In the genomic region with DNA sequence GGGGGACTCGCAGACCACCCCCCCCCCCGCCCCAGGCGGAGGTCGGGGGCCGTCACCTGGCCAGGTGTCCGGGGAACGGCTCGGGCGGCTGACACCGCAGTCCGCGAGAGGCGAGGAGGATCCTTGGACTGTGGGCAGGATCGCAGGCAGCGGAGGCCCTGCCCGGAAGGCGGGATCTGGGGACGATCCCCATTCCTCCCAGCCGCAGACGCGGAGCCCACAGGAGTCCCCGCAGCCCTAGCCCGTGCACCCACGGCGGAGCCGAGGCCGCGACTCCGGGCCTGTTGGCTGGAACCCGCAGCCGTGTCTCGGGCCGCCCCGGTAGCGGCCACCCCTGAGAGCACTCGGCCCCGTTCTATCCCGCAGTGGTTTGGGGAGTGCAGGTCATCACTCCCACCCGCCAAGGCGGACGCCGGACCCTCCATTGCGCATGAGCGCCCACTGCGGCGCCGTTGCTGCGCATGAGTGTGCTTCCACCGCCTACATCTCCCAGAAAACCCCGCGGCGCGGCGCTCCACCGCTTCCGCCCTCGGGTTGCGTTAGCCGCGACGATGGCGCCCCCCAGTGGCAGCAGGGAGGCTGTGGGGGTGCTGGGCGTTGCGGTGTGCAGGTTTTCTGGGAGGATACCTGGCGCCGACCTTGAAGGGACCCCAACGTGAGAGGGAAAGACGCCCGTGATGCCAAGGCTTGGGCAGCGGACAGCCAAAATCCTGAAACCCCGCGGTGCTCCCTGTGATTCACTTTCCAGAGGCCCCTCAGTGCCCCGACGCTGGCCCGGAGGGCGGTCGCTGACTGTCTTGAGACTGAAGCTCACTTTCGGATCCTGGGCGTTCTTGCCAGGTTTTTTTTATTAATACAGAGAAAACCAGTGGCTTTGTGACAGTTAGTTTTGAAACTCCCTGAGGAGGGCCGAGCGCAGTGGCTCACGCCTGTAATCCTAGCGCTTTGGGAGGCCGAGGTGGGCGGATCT, we compare ENCODE assay signal across 1 cellular context.
A peak's percentile ranks its signal among the peaks of the same experiment; 100 is the strongest.
TF ChIP-seq lines count a peak whose summit lies in the region.

No MANE protein-coding gene starts in this region.

TF ChIP-seq in K562, 482 proteins besides CTCF, POLR2A, EP300 and RAD21 (continued from another document):
- TF ChIP-seq KDM4B (IDR thresholded peaks at IDR 0.05; ENCODE audit: borderline replicate concordance in 2 of 2, low read depth in 1 of 2) (no peak), CBX5 (IDR thresholded peaks at IDR 0.05; ENCODE audit: borderline replicate concordance, low read depth) (0 out of 2 replicates have a peak, but pooled peaks have one; percentile 9), MTF1 (CRISPR knock-in tag; IDR thresholded peaks at IDR 0.05; ENCODE audit: borderline replicate concordance) (no peak), POLR2G (IDR thresholded peaks at IDR 0.05; ENCODE audit: low read depth, low read length) (peak; percentile 76), MCM7 (IDR thresholded peaks at IDR 0.05) (no peak), HMG20A (CRISPR knock-in tag; conservative IDR thresholded peaks at IDR 0.05) (no peak), GTF2A2 (tag; IDR thresholded peaks at IDR 0.05) (no peak), NFIC (IDR thresholded peaks at IDR 0.05) (no peak; the same call in 1 of the 2 replicates), MAFK (IDR thresholded peaks at IDR 0.05; ENCODE audit: low read length) (no peak), SMAD4 (CRISPR knock-in tag; conservative IDR thresholded peaks at IDR 0.05) (no peak)
- TF ChIP-seq, protein P1, sequence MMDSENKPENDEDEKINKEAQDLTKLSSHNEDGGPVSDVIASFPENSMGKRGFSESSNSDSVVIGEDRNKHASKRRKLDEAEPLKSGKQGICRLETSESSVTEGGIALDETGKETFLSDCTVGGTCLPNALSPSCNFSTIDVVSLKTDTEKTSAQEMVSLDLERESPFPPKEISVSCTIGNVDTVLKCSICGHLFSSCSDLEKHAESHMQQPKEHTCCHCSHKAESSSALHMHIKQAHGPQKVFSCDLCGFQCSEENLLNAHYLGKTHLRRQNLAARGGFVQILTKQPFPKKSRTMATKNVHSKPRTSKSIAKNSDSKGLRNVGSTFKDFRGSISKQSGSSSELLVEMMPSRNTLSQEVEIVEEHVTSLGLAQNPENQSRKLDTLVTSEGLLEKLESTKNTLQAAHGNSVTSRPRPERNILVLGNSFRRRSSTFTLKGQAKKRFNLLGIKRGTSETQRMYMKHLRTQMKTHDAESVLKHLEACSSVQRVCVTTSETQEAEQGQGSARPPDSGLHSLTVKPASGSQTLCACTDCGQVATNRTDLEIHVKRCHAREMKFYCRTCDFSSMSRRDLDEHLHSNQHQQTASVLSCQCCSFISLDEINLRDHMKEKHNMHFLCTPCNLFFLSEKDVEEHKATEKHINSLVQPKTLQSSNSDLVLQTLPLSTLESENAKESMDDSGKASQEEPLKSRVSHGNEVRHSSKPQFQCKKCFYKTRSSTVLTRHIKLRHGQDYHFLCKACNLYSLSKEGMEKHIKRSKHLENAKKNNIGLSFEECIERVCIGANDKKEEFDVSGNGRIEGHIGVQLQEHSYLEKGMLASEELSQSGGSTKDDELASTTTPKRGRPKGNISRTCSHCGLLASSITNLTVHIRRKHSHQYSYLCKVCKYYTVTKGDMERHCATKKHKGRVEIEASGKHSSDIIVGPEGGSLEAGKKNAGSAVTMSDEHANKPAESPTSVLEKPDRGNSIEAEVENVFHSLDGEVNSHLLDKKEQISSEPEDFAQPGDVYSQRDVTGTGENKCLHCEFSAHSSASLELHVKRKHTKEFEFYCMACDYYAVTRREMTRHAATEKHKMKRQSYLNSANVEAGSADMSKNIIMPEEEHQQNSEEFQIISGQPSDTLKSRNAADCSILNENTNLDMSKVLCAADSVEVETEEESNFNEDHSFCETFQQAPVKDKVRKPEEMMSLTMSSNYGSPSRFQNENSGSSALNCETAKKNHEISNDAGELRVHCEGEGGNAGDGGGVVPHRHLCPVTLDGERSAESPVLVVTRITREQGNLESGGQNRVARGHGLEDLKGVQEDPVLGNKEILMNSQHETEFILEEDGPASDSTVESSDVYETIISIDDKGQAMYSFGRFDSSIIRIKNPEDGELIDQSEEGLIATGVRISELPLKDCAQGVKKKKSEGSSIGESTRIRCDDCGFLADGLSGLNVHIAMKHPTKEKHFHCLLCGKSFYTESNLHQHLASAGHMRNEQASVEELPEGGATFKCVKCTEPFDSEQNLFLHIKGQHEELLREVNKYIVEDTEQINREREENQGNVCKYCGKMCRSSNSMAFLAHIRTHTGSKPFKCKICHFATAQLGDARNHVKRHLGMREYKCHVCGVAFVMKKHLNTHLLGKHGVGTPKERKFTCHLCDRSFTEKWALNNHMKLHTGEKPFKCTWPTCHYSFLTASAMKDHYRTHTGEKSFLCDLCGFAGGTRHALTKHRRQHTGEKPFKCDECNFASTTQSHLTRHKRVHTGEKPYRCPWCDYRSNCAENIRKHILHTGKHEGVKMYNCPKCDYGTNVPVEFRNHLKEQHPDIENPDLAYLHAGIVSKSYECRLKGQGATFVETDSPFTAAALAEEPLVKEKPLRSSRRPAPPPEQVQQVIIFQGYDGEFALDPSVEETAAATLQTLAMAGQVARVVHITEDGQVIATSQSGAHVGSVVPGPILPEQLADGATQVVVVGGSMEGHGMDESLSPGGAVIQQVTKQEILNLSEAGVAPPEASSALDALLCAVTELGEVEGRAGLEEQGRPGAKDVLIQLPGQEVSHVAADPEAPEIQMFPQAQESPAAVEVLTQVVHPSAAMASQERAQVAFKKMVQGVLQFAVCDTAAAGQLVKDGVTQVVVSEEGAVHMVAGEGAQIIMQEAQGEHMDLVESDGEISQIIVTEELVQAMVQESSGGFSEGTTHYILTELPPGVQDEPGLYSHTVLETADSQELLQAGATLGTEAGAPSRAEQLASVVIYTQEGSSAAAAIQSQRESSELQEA (IDR thresholded peaks at IDR 0.05; ENCODE audit: low read depth) = no peak
- TF ChIP-seq, protein P2, sequence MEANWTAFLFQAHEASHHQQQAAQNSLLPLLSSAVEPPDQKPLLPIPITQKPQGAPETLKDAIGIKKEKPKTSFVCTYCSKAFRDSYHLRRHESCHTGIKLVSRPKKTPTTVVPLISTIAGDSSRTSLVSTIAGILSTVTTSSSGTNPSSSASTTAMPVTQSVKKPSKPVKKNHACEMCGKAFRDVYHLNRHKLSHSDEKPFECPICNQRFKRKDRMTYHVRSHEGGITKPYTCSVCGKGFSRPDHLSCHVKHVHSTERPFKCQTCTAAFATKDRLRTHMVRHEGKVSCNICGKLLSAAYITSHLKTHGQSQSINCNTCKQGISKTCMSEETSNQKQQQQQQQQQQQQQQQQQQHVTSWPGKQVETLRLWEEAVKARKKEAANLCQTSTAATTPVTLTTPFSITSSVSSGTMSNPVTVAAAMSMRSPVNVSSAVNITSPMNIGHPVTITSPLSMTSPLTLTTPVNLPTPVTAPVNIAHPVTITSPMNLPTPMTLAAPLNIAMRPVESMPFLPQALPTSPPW (CRISPR knock-in tag; IDR thresholded peaks at IDR 0.05) = peak; percentile 50; the same call in 1 of the 2 replicates
